ENCODE assay signal across 9 cellular contexts in genomic region chr5:55923177-55923872, GRCh38.
DNase-seq lines count a peak whose midpoint lies in the region; ATAC-seq lines count a peak whose summit lies in the region.
"Had no signal": no experiment of that assay in that cellular context is flagged by ENCODE, and none has a peak within 500 bp of the region (broad histone marks: within the 10 kb centered on the region; RNA-seq: fewer than 3 reads in every experiment).

No MANE protein-coding gene starts in this region.

- POLR2A ChIA-PET in activated CD4-positive, alpha-beta T cell treated with anti-CD3 and anti-CD28 coated beads for 36 hours (lab: Charles Lee) = no interaction called here

- H3K36me3 ChIP-seq in SJSA1 = no peaks in the 10 kb centered on the region

- peak overlapping the region; percentile 70 for H3K4me3 Mint-ChIP-seq in activated CD4-positive, alpha-beta T cell treated with anti-CD3 and anti-CD28 coated beads for 36 hours
- H3K4me3 Mint-ChIP-seq in stimulated activated memory B cell treated with anti-CD40 and anti-IgM and Interleukin-4, amounts not matched to agents 10 μg/mL and 1 μg/mL and 100 μg/mL, for 72 hours = peak overlapping the region; percentile 93
- H3K4me3 Mint-ChIP-seq: neural crest cell had no signal

- no peaks in the 10 kb centered on the region for H3K27me3 ChIP-seq in SJSA1 (replicated peaks)

- DNase-seq in activated CD4-positive, alpha-beta T cell treated with anti-CD3 and anti-CD28 coated beads for 36 hours = peak; percentile 41
- DNase-seq in activated CD4-positive, alpha-beta T cell treated with anti-CD3 and anti-CD28 coated beads for 1 hour = no peak
- DNase-seq in SJSA1 (ENCODE audit: low read depth in 1 of 2, low spot score in 2 of 2) (peak in 1 of 2 experiments; percentile 9), left cardiac atrium (peak; percentile 49), superior temporal gyrus (ENCODE audit: extremely low spot score) (no peak), HT-29 (ENCODE audit: low spot score) (no peak)

- no peaks in the 10 kb centered on the region for H3K9me3 ChIP-seq in SJSA1 (replicated peaks)

- peak; percentile 64 for ATAC-seq in activated CD4-positive, alpha-beta T cell treated with anti-CD3 and anti-CD28 coated beads for 36 hours
- ATAC-seq in left cardiac atrium (peak; percentile 47 to 64), GM18520 (IDR thresholded peaks at IDR 0.05; ENCODE audit: unreplicated experiment) (no peak)
- no peak for ATAC-seq in stimulated activated memory B cell treated with anti-CD40 and anti-IgM and Interleukin-4, amounts not matched to agents 10 μg/mL and 1 μg/mL and 100 μg/mL, for 72 hours

- peaks cover 16% of the 10 kb centered on the region for H3K4me1 ChIP-seq in SJSA1 (replicated peaks)

- intact Hi-C loops in activated CD4-positive, alpha-beta T cell treated with anti-CD3 and anti-CD28 coated beads for 36 hours (cut with DNase I, micrococcal nuclease) = no loop called here
- intact Hi-C loops in left cardiac atrium (cut with DNase I) = no loop called here

- H3K27me3 Mint-ChIP-seq in activated CD4-positive, alpha-beta T cell treated with anti-CD3 and anti-CD28 coated beads for 36 hours = no peaks in the 10 kb centered on the region
- H3K27me3 Mint-ChIP-seq in stimulated activated memory B cell treated with anti-CD40 and anti-IgM and Interleukin-4, amounts not matched to agents 10 μg/mL and 1 μg/mL and 100 μg/mL, for 72 hours = peaks cover 24% of the 10 kb centered on the region

- CTCF ChIA-PET in activated CD4-positive, alpha-beta T cell treated with anti-CD3 and anti-CD28 coated beads for 36 hours (lab: Charles Lee) = interaction anchor here (0.5 to 3.6 kb wide), 4 partner anchors 11 to 598 kb away, joined by 3 to 19 read pairs (median 4); no protein-coding TSS in a partner anchor

- no peaks in the 10 kb centered on the region for H3K9me3 Mint-ChIP-seq in activated CD4-positive, alpha-beta T cell treated with anti-CD3 and anti-CD28 coated beads for 36 hours (ENCODE audit: low read depth)
- no peaks in the 10 kb centered on the region for H3K9me3 Mint-ChIP-seq in stimulated activated memory B cell treated with anti-CD40 and anti-IgM and Interleukin-4, amounts not matched to agents 10 μg/mL and 1 μg/mL and 100 μg/mL, for 72 hours
- H3K9me3 Mint-ChIP-seq: neural crest cell had no signal

- peak overlapping the region; percentile 28 for H3K4me3 ChIP-seq in SJSA1

- no peaks in the 10 kb centered on the region for H3K36me3 Mint-ChIP-seq in activated CD4-positive, alpha-beta T cell treated with anti-CD3 and anti-CD28 coated beads for 36 hours (ENCODE audit: low read depth)
- H3K36me3 Mint-ChIP-seq in stimulated activated memory B cell treated with anti-CD40 and anti-IgM and Interleukin-4, amounts not matched to agents 10 μg/mL and 1 μg/mL and 100 μg/mL, for 72 hours = no peaks in the 10 kb centered on the region

- peaks cover 15% of the 10 kb centered on the region for H3K4me1 Mint-ChIP-seq in activated CD4-positive, alpha-beta T cell treated with anti-CD3 and anti-CD28 coated beads for 36 hours
- peaks cover 22% of the 10 kb centered on the region for H3K4me1 Mint-ChIP-seq in stimulated activated memory B cell treated with anti-CD40 and anti-IgM and Interleukin-4, amounts not matched to agents 10 μg/mL and 1 μg/mL and 100 μg/mL, for 72 hours

- H3K27ac ChIP-seq in SJSA1 = peak overlapping the region; percentile 38; the same call in 1 of the 2 replicates

- H3K27ac Mint-ChIP-seq in activated CD4-positive, alpha-beta T cell treated with anti-CD3 and anti-CD28 coated beads for 36 hours = peak overlapping the region; percentile 89
- peak overlapping the region; percentile 84 for H3K27ac Mint-ChIP-seq in stimulated activated memory B cell treated with anti-CD40 and anti-IgM and Interleukin-4, amounts not matched to agents 10 μg/mL and 1 μg/mL and 100 μg/mL, for 72 hours

Comparison
In these comparisons a context has a peak if more than half of its experiments do, and no peak if none do; other contexts are left out.
1. DNase-seq: peak in activated CD4-positive, alpha-beta T cell treated with anti-CD3 and anti-CD28 coated beads for 36 hours (single experiment) and left cardiac atrium (single experiment); none in activated CD4-positive, alpha-beta T cell treated with anti-CD3 and anti-CD28 coated beads for 1 hour (single experiment), superior temporal gyrus (single experiment) and HT-29 (single experiment).
2. ATAC-seq: peak in activated CD4-positive, alpha-beta T cell treated with anti-CD3 and anti-CD28 coated beads for 36 hours (single experiment) and left cardiac atrium (2 of 2); none in stimulated activated memory B cell treated with anti-CD40 and anti-IgM and Interleukin-4, amounts not matched to agents 10 μg/mL and 1 μg/mL and 100 μg/mL, for 72 hours (single experiment) and GM18520 (single experiment).